Comparison of ENCODE assay signal across 18 cellular contexts in genomic region chr4:165972747-165973146, GRCh38.
DNase-seq lines count a peak whose midpoint lies in the region; TF ChIP-seq lines count a peak whose summit lies in the region.
"Had no signal": no experiment of that assay in that cellular context is flagged by ENCODE, and none has a peak within 500 bp of the region (broad histone marks: within the 10 kb centered on the region; RNA-seq: fewer than 3 reads in every experiment).

No MANE protein-coding gene starts in this region.

- no peak overlapping the region for H3K18ac ChIP-seq in neuronal stem cell (ENCODE audit: low read length)

- no peak overlapping the region for H3K9ac ChIP-seq in neuronal stem cell (ENCODE audit: low read depth, low read length, poor library complexity)
- H3K9ac ChIP-seq: BLaER1 had no signal

- peak overlapping the region; percentile 68 for H3K27ac Mint-ChIP-seq in HFFc6
- H3K27ac Mint-ChIP-seq: CD4-positive, alpha-beta memory T cell had no signal

- no peaks in the 10 kb centered on the region for H3K9me3 Mint-ChIP-seq in HFFc6

- 70 to 96% (median 83%) methylated on average over 1 of the region's 1 CpG for WGBS in stomach, 5 donors
- no CpG with 5 or more reads among the region's 1 CpG for WGBS in neuronal stem cell (ENCODE audit: extremely low coverage in 2 of 2, insufficient read length in 2 of 2, insufficient replicate concordance in 1 of 2), 2 donors

- H3K36me3 ChIP-seq in osteoblast (ENCODE audit: insufficient read depth, low read length) = no peaks in the 10 kb centered on the region
- H3K36me3 ChIP-seq in stomach = no peaks in the 10 kb centered on the region
- H3K36me3 ChIP-seq in neuronal stem cell (replicated peaks in 1 of 2; ENCODE audit: control insufficient read depth in 2 of 2, insufficient read depth in 2 of 2, low read length in 2 of 2) = no peaks in the 10 kb centered on the region
- H3K36me3 ChIP-seq: BLaER1, Peyer's patch had no signal

- no peak overlapping the region for H3K4ac ChIP-seq in neuronal stem cell (ENCODE audit: low read length)

- H3K4me3 ChIP-seq in epithelial cell of esophagus (ENCODE audit: low read length) = no peak overlapping the region
- no peak overlapping the region for H3K4me3 ChIP-seq in osteoblast (ENCODE audit: insufficient read depth, low read length)
- no peak overlapping the region for H3K4me3 ChIP-seq in stomach
- H3K4me3 ChIP-seq in neuronal stem cell (ENCODE audit: low read length in 2 of 2) = no peak overlapping the region
- H3K4me3 ChIP-seq: A549, BLaER1, Peyer's patch had no signal

- no peaks in the 10 kb centered on the region for H3K79me2 ChIP-seq in osteoblast (ENCODE audit: insufficient read depth, low read length)

- no peaks in the 10 kb centered on the region; the same call in 1 of the 2 replicates for H3K27me3 Mint-ChIP-seq in HFFc6 (ENCODE audit: insufficient read depth)
- H3K27me3 Mint-ChIP-seq: CD4-positive, alpha-beta memory T cell had no signal

- intact Hi-C loops in stomach (cut with DNase I; ENCODE audit: low total_unique reads) = no loop called here

- POLR2A ChIA-PET in RWPE1 (lab: Yijun Ruan, JAX; ENCODE audit: low non-redundant PET) = no interaction called here

- H3K23ac ChIP-seq in neuronal stem cell (ENCODE audit: low read depth, low read length, poor library complexity) = no peak overlapping the region

- no peaks in the 10 kb centered on the region for H3K36me3 Mint-ChIP-seq in HFFc6 (ENCODE audit: low read depth)
- H3K36me3 Mint-ChIP-seq: CD4-positive, alpha-beta memory T cell had no signal

- CTCF ChIA-PET in RWPE1 (lab: Yijun Ruan, JAX) = interaction anchor here (0.6 kb wide), 1 partner anchor 115 kb away, joined by 3 read pairs; no protein-coding TSS in a partner anchor

- TF ChIP-seq POLR2A in stomach (IDR thresholded peaks at IDR 0.05) = no peak

- H2BK12ac ChIP-seq in neuronal stem cell (ENCODE audit: low read length) = no peak overlapping the region

- H2AFZ ChIP-seq in osteoblast (ENCODE audit: low read length) (no peak overlapping the region), neuronal stem cell (ENCODE audit: low read length) (no peak overlapping the region)

- no peak for TF ChIP-seq EP300 in stomach (IDR thresholded peaks at IDR 0.05)

- no peaks in the 10 kb centered on the region for H4K20me1 ChIP-seq in osteoblast (ENCODE audit: insufficient read depth, low read length)
- H4K20me1 ChIP-seq: BLaER1 had no signal

- peaks cover 24% of the 10 kb centered on the region for H3K4me1 Mint-ChIP-seq in HFFc6 (ENCODE audit: low read depth)
- H3K4me1 Mint-ChIP-seq: CD4-positive, alpha-beta memory T cell had no signal

- H3K9me3 ChIP-seq in osteoblast (ENCODE audit: low read depth, low read length) (no peaks in the 10 kb centered on the region), stomach (no peaks in the 10 kb centered on the region), neuronal stem cell (replicated peaks in 1 of 2; ENCODE audit: control insufficient read depth in 2 of 2, insufficient read depth in 1 of 2, low read depth in 1 of 2, low read length in 2 of 2) (no peaks in the 10 kb centered on the region)
- H3K9me3 ChIP-seq: A549, BLaER1, Peyer's patch had no signal

- DNase-seq in HFFc6 (peak; percentile 46), RWPE1 (ENCODE audit: low spot score) (peak; percentile 42), epithelial cell of esophagus (ENCODE audit: low read depth) (peak; percentile 89), osteoblast (ENCODE audit: insufficient read length, low spot score, missing footprints) (peak; percentile 23), activated T-cell treated with anti-CD3 and anti-CD28 coated beads for 4 hours (no peak), stomach (no peak), neuronal stem cell (ENCODE audit: low spot score) (no peak), Ammon's horn (ENCODE audit: low spot score) (no peak)
- DNase-seq: CD4-positive, alpha-beta memory T cell; IMR-90; NCI-H1048; NCI-H1436 treated with DMSO at 0.1 percent for 48 hours; NCI-H2029; NCI-H446; Peyer's patch; Right ventricle myocardium superior had no signal

- H3K4me1 ChIP-seq in osteoblast (ENCODE audit: insufficient read depth, low read length) = no peaks in the 10 kb centered on the region
- H3K4me1 ChIP-seq in stomach = no peaks in the 10 kb centered on the region
- no peaks in the 10 kb centered on the region for H3K4me1 ChIP-seq in neuronal stem cell (ENCODE audit: control insufficient read depth in 2 of 2, insufficient read depth in 1 of 2, low read depth in 1 of 2, low read length in 2 of 2)
- H3K4me1 ChIP-seq: A549, BLaER1 had no signal

- H3K27ac ChIP-seq in RWPE1 (no peak overlapping the region), osteoblast (ENCODE audit: low read depth, low read length) (no peak overlapping the region), stomach (no peak overlapping the region), neuronal stem cell (replicated peaks; ENCODE audit: low read length) (no peak overlapping the region)
- H3K27ac ChIP-seq: A549, BLaER1, Peyer's patch had no signal

- H2BK120ac ChIP-seq in neuronal stem cell (ENCODE audit: low read depth, low read length) = no peak overlapping the region

- H3K27me3 ChIP-seq in osteoblast (ENCODE audit: insufficient read depth, low read length) (no peaks in the 10 kb centered on the region), stomach (no peaks in the 10 kb centered on the region), neuronal stem cell (ENCODE audit: control insufficient read depth in 3 of 3, insufficient read depth in 3 of 3, low read depth in 1 of 3, low read length in 3 of 3) (no peaks in the 10 kb centered on the region)
- H3K27me3 ChIP-seq: BLaER1, Peyer's patch had no signal

- no peak overlapping the region for H3K4me3 Mint-ChIP-seq in HFFc6
- H3K4me3 Mint-ChIP-seq: CD4-positive, alpha-beta memory T cell had no signal

- H3K4me2 ChIP-seq in osteoblast (ENCODE audit: insufficient read depth, low read length) = no peak overlapping the region
- no peak overlapping the region for H3K4me2 ChIP-seq in neuronal stem cell (ENCODE audit: insufficient read depth, low read length, poor library complexity, severe bottlenecking)
- H3K4me2 ChIP-seq: A549, BLaER1 had no signal

- no peak overlapping the region for H4K91ac ChIP-seq in neuronal stem cell (ENCODE audit: low read depth, low read length, poor library complexity)

- H3K79me1 ChIP-seq in neuronal stem cell (ENCODE audit: low read depth, low read length) = no peaks in the 10 kb centered on the region

- H4K8ac ChIP-seq in neuronal stem cell (ENCODE audit: low read depth, low read length) = no peak overlapping the region

- no peak overlapping the region for H2BK5ac ChIP-seq in neuronal stem cell (ENCODE audit: low read length)

- no peak overlapping the region for H2BK15ac ChIP-seq in neuronal stem cell (ENCODE audit: low read length)

- H3K14ac ChIP-seq in neuronal stem cell (ENCODE audit: low read length) = no peak overlapping the region

- H2AK5ac ChIP-seq in neuronal stem cell (ENCODE audit: low read depth, low read length) = no peak overlapping the region

- TF ChIP-seq CTCF in HFFc6 (IDR thresholded peaks at IDR 0.05) (no peak), RWPE1 (conservative IDR thresholded peaks at IDR 0.05; ENCODE audit: low read depth) (no peak), epithelial cell of esophagus (IDR thresholded peaks at IDR 0.05; ENCODE audit: insufficient read depth, low read depth, low read length, missing control alignments) (no peak), osteoblast (IDR thresholded peaks at IDR 0.05; ENCODE audit: extremely low read depth, low read depth, low read length) (no peak), stomach (IDR thresholded peaks at IDR 0.05) (no peak)

Comparison
In these comparisons a context has a peak if more than half of its experiments do, and no peak if none do; other contexts are left out.
1. DNase-seq: peak in HFFc6 (single experiment), RWPE1 (single experiment), epithelial cell of esophagus (single experiment) and osteoblast (single experiment); none in activated T-cell treated with anti-CD3 and anti-CD28 coated beads for 4 hours (single experiment), stomach (single experiment), neuronal stem cell (single experiment) and Ammon's horn (single experiment).